ENCODE assay signal across 15 cellular contexts in the genomic region with DNA sequence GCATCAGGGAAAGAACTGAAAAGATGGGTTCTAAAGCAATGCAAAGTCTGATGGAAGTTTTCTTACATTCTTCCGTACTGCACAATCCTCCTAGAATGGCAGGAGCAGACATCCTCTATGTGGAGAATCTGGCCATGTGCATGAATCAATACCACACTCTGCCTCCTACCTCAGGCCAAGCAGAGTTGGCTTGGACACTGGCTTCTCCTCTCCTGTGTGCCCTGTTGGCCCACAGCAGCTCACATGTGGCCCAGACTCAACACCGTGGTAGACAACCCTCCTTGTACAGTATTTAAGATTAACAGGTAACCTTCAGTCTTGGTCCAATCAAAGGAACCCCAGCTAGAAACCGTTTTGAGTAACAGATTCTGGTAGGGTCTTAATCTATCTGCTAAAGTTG.
DNase-seq lines count a peak whose midpoint lies in the region; ATAC-seq and TF ChIP-seq lines count a peak whose summit lies in the region.
"Had no signal": no experiment of that assay in that cellular context is flagged by ENCODE, and none has a peak within 500 bp of the region (broad histone marks: within the 10 kb centered on the region; RNA-seq: fewer than 3 reads in every experiment).

No MANE protein-coding gene starts in this region.

- ATAC-seq in heart right ventricle (peak in 1 of 8 donors; percentile 24), Right ventricle myocardium superior (ENCODE audit: poor library complexity) (no peak), left lobe of liver (peak; percentile 69), lower lobe of right lung (no peak), GM21619 (IDR thresholded peaks at IDR 0.05; ENCODE audit: unreplicated experiment) (no peak)

- 66 to 75% methylated on average over 3 of the region's 3 CpGs for WGBS in heart right ventricle, 2 donors

- H3K27me3 ChIP-seq in heart right ventricle (no peaks in the 10 kb centered on the region), parathyroid adenoma (ENCODE audit: control insufficient read depth, insufficient read depth, low read length) (no peaks in the 10 kb centered on the region), tibial artery (no peaks in the 10 kb centered on the region), lower lobe of right lung (ENCODE audit: low read depth) (no peaks in the 10 kb centered on the region)

- no peak overlapping the region for H2AFZ ChIP-seq in parathyroid adenoma

- intact Hi-C loops in heart right ventricle (cut with DNase I) (loop anchor here in 3 of 10 donors (10.0 kb wide), 1 partner anchor 99 kb away; a partner anchor contains a TSS), Right ventricle myocardium superior (cut with DNase I) (loop anchor here (10.0 kb wide), 1 partner anchor 109 kb away; no protein-coding TSS in a partner anchor), tibial artery (cut with DNase I; ENCODE audit: low total_unique reads) (loop anchor here (5.0 to 10.0 kb wide), 2 partner anchors 41 to 109 kb away; no protein-coding TSS in a partner anchor), lower lobe of right lung (cut with DNase I) (no loop called here)

- DNase-seq in heart right ventricle (no peak), Right ventricle myocardium superior (no peak), left lobe of liver (ENCODE audit: low spot score) (peak; percentile 72), tibial artery (no peak), lower lobe of right lung (no peak)
- no peak for DNase-seq in activated CD8-positive, alpha-beta memory T cell treated with anti-CD3 and anti-CD28 coated beads, Interleukin-2, amount 50 U/mL, for 4 hours
- DNase-seq: Caco-2, H7, MM.1S, NCI-H1105, NCI-H187, NCI-H446, NCI-H748 treated with DMSO at 0.1 percent for 48 hours had no signal

- no peak for TF ChIP-seq CTCF in heart right ventricle (IDR thresholded peaks at IDR 0.05)
- TF ChIP-seq CTCF in parathyroid adenoma (IDR thresholded peaks at IDR 0.05), result no peak
- TF ChIP-seq CTCF in tibial artery (IDR thresholded peaks at IDR 0.05), result no peak
- TF ChIP-seq CTCF in lower lobe of right lung (IDR thresholded peaks at IDR 0.05), result no peak

- no peak overlapping the region for H3K9ac ChIP-seq in parathyroid adenoma

- H3K79me2 ChIP-seq in parathyroid adenoma, result peaks cover 36% of the 10 kb centered on the region

- no peak overlapping the region for H3K4me2 ChIP-seq in parathyroid adenoma (ENCODE audit: low read length)

- no peaks in the 10 kb centered on the region for H3K9me3 ChIP-seq in heart right ventricle
- no peaks in the 10 kb centered on the region for H3K9me3 ChIP-seq in parathyroid adenoma (ENCODE audit: control insufficient read depth, low read length)
- H3K9me3 ChIP-seq in tibial artery, result no peaks in the 10 kb centered on the region
- no peaks in the 10 kb centered on the region for H3K9me3 ChIP-seq in lower lobe of right lung
- H3K9me3 ChIP-seq: Caco-2 had no signal

- H3K27ac ChIP-seq in heart right ventricle (peak overlapping the region in 6 of 10 donors; percentile 3 to 74 (median 49)), parathyroid adenoma (peak overlapping the region; percentile 40), tibial artery (peak overlapping the region; percentile 84 to 87), lower lobe of right lung (no peak overlapping the region)

- H3K4me1 ChIP-seq in heart right ventricle (peaks cover 4 to 31% (median 20%) of the 10 kb centered on the region in 9 donors), parathyroid adenoma (peaks cover 16% of the 10 kb centered on the region), tibial artery (peaks cover 0 to 95% (median 30%) of the 10 kb centered on the region in 4 donors), lower lobe of right lung (peaks cover 15% of the 10 kb centered on the region)

- H3K4me3 ChIP-seq in heart right ventricle (no peak overlapping the region), parathyroid adenoma (ENCODE audit: low read depth, low read length) (no peak overlapping the region), tibial artery (no peak overlapping the region), lower lobe of right lung (no peak overlapping the region)

- H3K36me3 ChIP-seq in heart right ventricle, result peaks cover 0 to 41% (median 6%) of the 10 kb centered on the region in 9 donors
- H3K36me3 ChIP-seq in parathyroid adenoma (ENCODE audit: control insufficient read depth, insufficient read depth, low read length), result no peaks in the 10 kb centered on the region
- peaks cover 8 to 22% (median 15%) of the 10 kb centered on the region in 3 donors for H3K36me3 ChIP-seq in tibial artery
- H3K36me3 ChIP-seq in lower lobe of right lung, result peaks cover 24% of the 10 kb centered on the region
